Comparison of ENCODE assay signal across 8 cellular contexts in genomic region chr12:56634837-56635538, GRCh38. TPM values are rescaled to one million over a fixed set of nuclear protein-coding genes. Genes with fewer than 3 reads are reported as not detected.
A peak's percentile ranks its signal among the peaks of the same experiment; 100 is the strongest.
DNase-seq lines count a peak whose midpoint lies in the region; ATAC-seq and TF ChIP-seq lines count a peak whose summit lies in the region.

No MANE protein-coding gene starts in this region.

- peak; percentile 17 for ATAC-seq in GM23338
- peak; percentile 8 to 40 (median 36) for ATAC-seq in heart left ventricle
- ATAC-seq in GM19397 (IDR thresholded peaks at IDR 0.05; ENCODE audit: unreplicated experiment) = no peak

- H3K4me2 ChIP-seq in GM23338 (peak overlapping the region; percentile 99), parathyroid adenoma (ENCODE audit: low read length) (peak overlapping the region; percentile 76)

- TF ChIP-seq CTCF in GM23338 (conservative IDR thresholded peaks at IDR 0.05; ENCODE audit: low read depth in 2 of 2) = peak; percentile 36 to 54
- peak in 10 of 12 donors; percentile 25 to 58 (median 39) for TF ChIP-seq CTCF in heart left ventricle (IDR thresholded peaks at IDR 0.05)
- TF ChIP-seq CTCF in parathyroid adenoma (IDR thresholded peaks at IDR 0.05) = peak; percentile 57

- H3K79me2 ChIP-seq in GM23338 (replicated peaks; ENCODE audit: insufficient read depth) (peaks cover 11% of the 10 kb centered on the region), parathyroid adenoma (peaks cover 13% of the 10 kb centered on the region)

- DNase-seq in DMS53 (lab: John Stamatoyannopoulos, UW) = peak; percentile 95
- DNase-seq in GM23338 (ENCODE audit: low spot score) = peak; percentile 88
- DNase-seq in NCI-H1105 treated with DMSO at 0.1 percent for 48 hours (lab: John Stamatoyannopoulos, UW) = peak; percentile 59
- peak; percentile 95 for DNase-seq in SW480 (ENCODE audit: low spot score)
- peak; percentile 89 for DNase-seq in amniotic epithelial cell (ENCODE audit: low read depth)
- peak; percentile 77 to 86 (median 80) for DNase-seq in heart left ventricle

- H3K36me3 ChIP-seq in GM23338 (ENCODE audit: insufficient read depth) (peaks cover 23% of the 10 kb centered on the region), heart left ventricle (peaks cover 0 to 30% (median 26%) of the 10 kb centered on the region in 9 donors), parathyroid adenoma (ENCODE audit: control insufficient read depth, insufficient read depth, low read length) (peaks cover 9% of the 10 kb centered on the region)

- peaks cover 32% of the 10 kb centered on the region for H3K27me3 Mint-ChIP-seq in GM23338 (ENCODE audit: insufficient read depth, low read depth, poor library complexity)

- H3K4me3 ChIP-seq in GM23338 (peak overlapping the region; percentile 70), heart left ventricle (peak overlapping the region; percentile 60 to 87 (median 83)), parathyroid adenoma (ENCODE audit: low read depth, low read length) (peak overlapping the region; percentile 66)

- H3K9me3 ChIP-seq in heart left ventricle (no peaks in the 10 kb centered on the region), parathyroid adenoma (ENCODE audit: control insufficient read depth, low read length) (no peaks in the 10 kb centered on the region)

- TF ChIP-seq POLR2A in heart left ventricle (IDR thresholded peaks at IDR 0.05) = peak; percentile 22 to 60

- intact Hi-C loops in heart left ventricle (cut with DNase I) = loop anchor here in 9 of 10 donors (5.0 to 10.0 kb wide), 6 partner anchors 33 to 123 kb away; partner anchors contain the start of gene RBMS2 (in 4 of the 9)

- peaks cover 33% of the 10 kb centered on the region for H3F3A ChIP-seq in GM23338 (replicated peaks; ENCODE audit: low read depth)

- no peaks in the 10 kb centered on the region; the same call in 1 of the 2 replicates for H4K20me1 ChIP-seq in GM23338 (replicated peaks; ENCODE audit: insufficient read depth)

- WGBS in heart left ventricle, 4 donors = 1 to 3% (median 1%) methylated on average over 26 to 45 of the region's 45 CpGs

- H3K4me1 ChIP-seq in GM23338 (ENCODE audit: insufficient read depth) = peaks cover 40% of the 10 kb centered on the region
- H3K4me1 ChIP-seq in heart left ventricle = peaks cover 18 to 81% (median 55%) of the 10 kb centered on the region in 12 donors
- peaks cover 45% of the 10 kb centered on the region for H3K4me1 ChIP-seq in parathyroid adenoma

- peak overlapping the region; percentile 97 for H3K27ac Mint-ChIP-seq in GM23338

- peak overlapping the region; percentile 99 for H3K4me3 Mint-ChIP-seq in GM23338

- H3K4me1 Mint-ChIP-seq in GM23338 = peaks cover 62% of the 10 kb centered on the region

- peaks cover 31% of the 10 kb centered on the region for H3K36me3 Mint-ChIP-seq in GM23338 (ENCODE audit: low read depth)

- peak overlapping the region; percentile 12; the same call in 1 of the 2 replicates for H2AFZ ChIP-seq in GM23338
- H2AFZ ChIP-seq in parathyroid adenoma = peak overlapping the region; percentile 82

- no peaks in the 10 kb centered on the region; the same call in 2 of the 3 replicates for H3K9me3 Mint-ChIP-seq in GM23338

- H3K27ac ChIP-seq in GM23338 (ENCODE audit: low read depth) (peak overlapping the region; percentile 95), heart left ventricle (peak overlapping the region; percentile 83 to 98 (median 96)), parathyroid adenoma (peak overlapping the region; percentile 93)

- H3K27me3 ChIP-seq in GM23338 (ENCODE audit: insufficient read depth) = no peaks in the 10 kb centered on the region
- no peaks in the 10 kb centered on the region for H3K27me3 ChIP-seq in heart left ventricle
- H3K27me3 ChIP-seq in parathyroid adenoma (ENCODE audit: control insufficient read depth, insufficient read depth, low read length) = no peaks in the 10 kb centered on the region

- H3K9me2 ChIP-seq in GM23338 (ENCODE audit: insufficient read depth) = no peaks in the 10 kb centered on the region

- peak overlapping the region; percentile 8 for H3K9ac ChIP-seq in parathyroid adenoma

TF ChIP-seq in GM23338, 12 proteins besides CTCF, POLR2A, EP300 and RAD21 (continues in another document):
- TF ChIP-seq ETS1 (IDR thresholded peaks at IDR 0.05) (no peak), ZNF462 (CRISPR knock-in tag; IDR thresholded peaks at IDR 0.05) (no peak), STAT1 (IDR thresholded peaks at IDR 0.05; ENCODE audit: unreplicated experiment) (no peak), ZNF331 (CRISPR knock-in tag; IDR thresholded peaks at IDR 0.05; ENCODE audit: low read depth) (no peak), EZH2phosphoT487 (IDR thresholded peaks at IDR 0.05; ENCODE audit: unreplicated experiment) (no peak)

RNA-seq across cellular contexts. Expression of gene BAZ2A, which starts 4.9 kb away (rescaled TPM):
- 89.6 and 109 TPM in 2 replicates for total RNA-seq in GM23338 (2014; rRNA removed; shearing (Covaris generic))
- polyA plus RNA-seq in GM23338 (2016; fragmentation: Nextera tagmentation; extraction: Ambion mirVana) = 111 and 130 TPM in 2 replicates
- 10 to 100 TPM; 28.0 to 71.5 (median 44.5) TPM for total RNA-seq in heart left ventricle
- polyA plus RNA-seq in heart left ventricle = 10 to 100 TPM; 25.2 to 34.1 TPM

RNA-seq across cellular contexts. Expression of gene ATP5F1B, which starts 10.8 kb away (rescaled TPM):
- 706 and 763 TPM in 2 replicates for total RNA-seq in GM23338 (2014; rRNA removed; shearing (Covaris generic))
- polyA plus RNA-seq in GM23338 (2016; fragmentation: Nextera tagmentation; extraction: Ambion mirVana) = 956 and 1,001 TPM in 2 replicates
- 1,000 to 10,000 TPM; 1,755 to 3,502 (median 2,732) TPM for total RNA-seq in heart left ventricle
- 1,000 to 10,000 TPM; 1,436 to 2,223 TPM for polyA plus RNA-seq in heart left ventricle

RNA-seq across cellular contexts. Expression of gene PTGES3, which starts 53.1 kb away (rescaled TPM):
- total RNA-seq in GM23338 (2014; rRNA removed; shearing (Covaris generic)) = 334 and 453 TPM in 2 replicates
- polyA plus RNA-seq in GM23338 (2016; fragmentation: Nextera tagmentation; extraction: Ambion mirVana) = 391 and 442 TPM in 2 replicates
- 100 to 1,000 TPM in 6 of 9 donors, 10 to 100 TPM in 3; 48.0 to 120 (median 103) TPM for total RNA-seq in heart left ventricle
- 100 to 1,000 TPM in 1 of 2 donors, 10 to 100 TPM in 1; 54.6 to 125 TPM for polyA plus RNA-seq in heart left ventricle
